17 cellular contexts compared by ENCODE assay signal in the genomic region with DNA sequence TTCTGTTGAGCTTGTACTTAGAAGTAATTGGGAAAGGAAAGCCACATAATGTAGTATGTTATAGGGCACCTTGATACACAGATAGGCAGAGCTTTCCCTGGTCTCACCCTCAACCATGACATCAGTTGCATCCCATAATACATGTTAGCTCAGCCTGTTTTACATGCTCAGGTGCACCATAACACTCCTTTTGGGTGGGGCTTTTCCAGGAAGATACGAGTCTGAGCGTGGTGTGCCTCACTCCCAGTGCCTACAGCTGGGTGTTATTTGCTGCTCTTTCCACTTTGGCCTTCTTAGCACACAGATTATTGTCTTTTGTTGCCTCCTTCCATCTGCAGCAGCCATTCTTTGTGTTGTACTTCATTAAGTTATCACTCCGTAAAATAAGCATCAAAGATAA. TPM values are rescaled to one million over a fixed set of nuclear protein-coding genes. Genes with fewer than 3 reads are reported as not detected.
A peak's percentile ranks its signal among the peaks of the same experiment; 100 is the strongest.
DNase-seq lines count a peak whose midpoint lies in the region; ATAC-seq, FAIRE-seq and TF ChIP-seq lines count a peak whose summit lies in the region.
"Had no signal": no experiment of that assay in that cellular context is flagged by ENCODE, and none has a peak within 500 bp of the region (broad histone marks: within the 10 kb centered on the region; RNA-seq: fewer than 3 reads in every experiment).

No MANE protein-coding gene starts in this region.

- H3K4me3 Mint-ChIP-seq in activated naive CD4-positive, alpha-beta T cell treated with anti-CD3 and anti-CD28 coated beads, Interleukin-2, amount 50 U/mL, for 24 hours, result no peak overlapping the region
- H3K4me3 Mint-ChIP-seq in WTC11, result no peak overlapping the region
- H3K4me3 Mint-ChIP-seq: stimulated activated memory B cell treated with anti-CD40 and anti-IgM and Interleukin-4, amounts not matched to agents 10 μg/mL and 1 μg/mL and 100 μg/mL, for 72 hours had no signal

- H3K79me2 ChIP-seq in keratinocyte (ENCODE audit: control insufficient read depth, insufficient read depth, low read length), result peaks cover 50% of the 10 kb centered on the region

- no peaks in the 10 kb centered on the region for H3K36me3 ChIP-seq in keratinocyte (ENCODE audit: control insufficient read depth in 2 of 2, extremely low read depth in 1 of 2, insufficient read depth in 2 of 2, low read length in 2 of 2)
- peaks cover 9% of the 10 kb centered on the region for H3K36me3 ChIP-seq in H7 (replicated peaks; ENCODE audit: control insufficient read depth, insufficient read depth, low read length)
- H3K36me3 ChIP-seq: pancreas, SJCRH30 had no signal

- no peak for TF ChIP-seq CTCF in WTC11 (IDR thresholded peaks at IDR 0.05)
- TF ChIP-seq CTCF in keratinocyte (optimal IDR thresholded peaks at IDR 0.05 in 1 of 3, IDR thresholded peaks at IDR 0.05 in 1 of 3, conservative IDR thresholded peaks at IDR 0.05 in 1 of 3; ENCODE audit: extremely low read depth in 1 of 3, insufficient read depth in 2 of 3, low read length in 3 of 3), result no peak

- H3K9ac ChIP-seq in keratinocyte (ENCODE audit: control insufficient read depth, extremely low read depth, insufficient read depth, low read length), result peak overlapping the region; percentile 3

- H3K4me1 ChIP-seq in keratinocyte (ENCODE audit: control insufficient read depth, extremely low read depth, insufficient read depth, low read length), result peaks cover 42% of the 10 kb centered on the region
- H3K4me1 ChIP-seq: Caco-2, pancreas had no signal

- CTCF ChIA-PET in WTC11 (lab: Charles Lee), result interaction anchor here (3.3 kb wide), 1 partner anchor 10 kb away, joined by 11 read pairs; no protein-coding TSS in a partner anchor

- H3K27me3 Mint-ChIP-seq in activated naive CD4-positive, alpha-beta T cell treated with anti-CD3 and anti-CD28 coated beads, Interleukin-2, amount 50 U/mL, for 24 hours, result no peaks in the 10 kb centered on the region
- no peaks in the 10 kb centered on the region for H3K27me3 Mint-ChIP-seq in WTC11 (ENCODE audit: low read depth)
- H3K27me3 Mint-ChIP-seq: stimulated activated memory B cell treated with anti-CD40 and anti-IgM and Interleukin-4, amounts not matched to agents 10 μg/mL and 1 μg/mL and 100 μg/mL, for 72 hours had no signal

- H3K4me1 Mint-ChIP-seq in activated naive CD4-positive, alpha-beta T cell treated with anti-CD3 and anti-CD28 coated beads, Interleukin-2, amount 50 U/mL, for 24 hours, result peaks cover 89% of the 10 kb centered on the region
- peaks cover 53% of the 10 kb centered on the region for H3K4me1 Mint-ChIP-seq in WTC11

- H3K4me2 ChIP-seq in keratinocyte (ENCODE audit: control insufficient read depth, extremely low read depth, insufficient read depth, low read depth, low read length), result peak overlapping the region; percentile 14

- ATAC-seq in activated naive CD4-positive, alpha-beta T cell treated with anti-CD3 and anti-CD28 coated beads, Interleukin-2, amount 50 U/mL, for 72 hours, result no peak
- ATAC-seq in WTC11, result no peak
- no peak for ATAC-seq in GM18907 (IDR thresholded peaks at IDR 0.05; ENCODE audit: unreplicated experiment)
- ATAC-seq in HG02884 (IDR thresholded peaks at IDR 0.05; ENCODE audit: unreplicated experiment), result no peak
- ATAC-seq: GM12878; stimulated activated memory B cell treated with anti-CD40 and anti-IgM and Interleukin-4, amounts not matched to agents 10 μg/mL and 1 μg/mL and 100 μg/mL, for 72 hours had no signal

- no peak overlapping the region for H2AFZ ChIP-seq in keratinocyte (ENCODE audit: control insufficient read depth, low read length)

- POLR2A ChIA-PET in WTC11 (lab: Charles Lee), result interaction anchor here (0.6 kb wide), 1 partner anchor 29 kb away, joined by 8 read pairs; no protein-coding TSS in a partner anchor

- peak overlapping the region; percentile 30 for H3K27ac ChIP-seq in keratinocyte (ENCODE audit: control insufficient read depth, insufficient read depth, low read length)
- H3K27ac ChIP-seq: pancreas, SJCRH30 had no signal

- peaks cover 5% of the 10 kb centered on the region for H3K36me3 Mint-ChIP-seq in activated naive CD4-positive, alpha-beta T cell treated with anti-CD3 and anti-CD28 coated beads, Interleukin-2, amount 50 U/mL, for 24 hours
- H3K36me3 Mint-ChIP-seq in activated naive CD4-positive, alpha-beta T cell treated with anti-CD3 and anti-CD28 coated beads, Interleukin-2, amount 50 U/mL, for 72 hours, result peaks cover 11 to 20% of the 10 kb centered on the region in 2 donors
- H3K36me3 Mint-ChIP-seq in WTC11, result no peaks in the 10 kb centered on the region

- no peaks in the 10 kb centered on the region for H3K9me3 ChIP-seq in keratinocyte (ENCODE audit: control insufficient read depth, low read depth, low read length)
- H3K9me3 ChIP-seq: Caco-2, pancreas, SJCRH30 had no signal

- H3K27me3 ChIP-seq in keratinocyte (ENCODE audit: control insufficient read depth, extremely low read depth, insufficient read depth, low read length), result no peaks in the 10 kb centered on the region
- H3K27me3 ChIP-seq in H7 (ENCODE audit: control insufficient read depth, insufficient read depth, low read length), result no peaks in the 10 kb centered on the region
- H3K27me3 ChIP-seq: pancreas, SJCRH30 had no signal

- no peak for DNase-seq in activated naive CD4-positive, alpha-beta T cell treated with anti-CD3 and anti-CD28 coated beads, Interleukin-2, amount 50 U/mL, for 72 hours (ENCODE audit: low spot score in 2 of 2)
- no peak for DNase-seq in WTC11 (ENCODE audit: low spot score)
- DNase-seq in keratinocyte (ENCODE audit: low read depth, low spot score), result no peak
- DNase-seq in H7, result no peak
- no peak for DNase-seq in HuH-7 (ENCODE audit: low spot score)
- DNase-seq: Caco-2, foreskin melanocyte, left ventricle myocardium superior, SJCRH30, T1000 had no signal

- no peaks in the 10 kb centered on the region for H3K9me1 ChIP-seq in keratinocyte (ENCODE audit: control insufficient read depth, extremely low read depth, insufficient read depth, low read length)

- H4K20me1 ChIP-seq in keratinocyte (ENCODE audit: control insufficient read depth, extremely low read depth, insufficient read depth, low read length), result no peaks in the 10 kb centered on the region

- H3K27ac Mint-ChIP-seq in activated naive CD4-positive, alpha-beta T cell treated with anti-CD3 and anti-CD28 coated beads, Interleukin-2, amount 50 U/mL, for 24 hours, result peak overlapping the region; percentile 4
- peak overlapping the region in 1 of 2 donors; percentile 44 for H3K27ac Mint-ChIP-seq in activated naive CD4-positive, alpha-beta T cell treated with anti-CD3 and anti-CD28 coated beads, Interleukin-2, amount 50 U/mL, for 72 hours
- peak overlapping the region; percentile 79 for H3K27ac Mint-ChIP-seq in WTC11
- H3K27ac Mint-ChIP-seq: stimulated activated memory B cell treated with anti-CD40 and anti-IgM and Interleukin-4, amounts not matched to agents 10 μg/mL and 1 μg/mL and 100 μg/mL, for 72 hours had no signal

- peak; percentile 82 for FAIRE-seq in keratinocyte (lab: Jason Lieb, UNC)
- FAIRE-seq: GM12878, pancreas, urothelium cell line had no signal

- H3K9me3 Mint-ChIP-seq in activated naive CD4-positive, alpha-beta T cell treated with anti-CD3 and anti-CD28 coated beads, Interleukin-2, amount 50 U/mL, for 24 hours, result no peaks in the 10 kb centered on the region
- no peaks in the 10 kb centered on the region for H3K9me3 Mint-ChIP-seq in activated naive CD4-positive, alpha-beta T cell treated with anti-CD3 and anti-CD28 coated beads, Interleukin-2, amount 50 U/mL, for 72 hours
- no peaks in the 10 kb centered on the region for H3K9me3 Mint-ChIP-seq in WTC11
- H3K9me3 Mint-ChIP-seq: stimulated activated memory B cell treated with anti-CD40 and anti-IgM and Interleukin-4, amounts not matched to agents 10 μg/mL and 1 μg/mL and 100 μg/mL, for 72 hours had no signal

- dilution Hi-C loops in keratinocyte (cut with MboI; ENCODE audit: extremely low pct_ligation_motif_present, low sequenced_read_pairs), result no loop called here

- H3K4me3 ChIP-seq in keratinocyte (ENCODE audit: control insufficient read depth in 2 of 3, extremely low read depth in 1 of 3, insufficient read depth in 2 of 3, low read depth in 1 of 3, low read length in 3 of 3) (no peak overlapping the region), H7 (ENCODE audit: insufficient read depth, low read depth, low read length) (no peak overlapping the region)
- H3K4me3 ChIP-seq: GM12878, pancreas, SJCRH30 had no signal

TF ChIP-seq in WTC11, 78 proteins besides CTCF, POLR2A, EP300 and RAD21 (continues in another document):
- no peak for TF ChIP-seq SOX15 (CRISPR knock-in tag; IDR thresholded peaks at IDR 0.05)
- TF ChIP-seq, protein P1, sequence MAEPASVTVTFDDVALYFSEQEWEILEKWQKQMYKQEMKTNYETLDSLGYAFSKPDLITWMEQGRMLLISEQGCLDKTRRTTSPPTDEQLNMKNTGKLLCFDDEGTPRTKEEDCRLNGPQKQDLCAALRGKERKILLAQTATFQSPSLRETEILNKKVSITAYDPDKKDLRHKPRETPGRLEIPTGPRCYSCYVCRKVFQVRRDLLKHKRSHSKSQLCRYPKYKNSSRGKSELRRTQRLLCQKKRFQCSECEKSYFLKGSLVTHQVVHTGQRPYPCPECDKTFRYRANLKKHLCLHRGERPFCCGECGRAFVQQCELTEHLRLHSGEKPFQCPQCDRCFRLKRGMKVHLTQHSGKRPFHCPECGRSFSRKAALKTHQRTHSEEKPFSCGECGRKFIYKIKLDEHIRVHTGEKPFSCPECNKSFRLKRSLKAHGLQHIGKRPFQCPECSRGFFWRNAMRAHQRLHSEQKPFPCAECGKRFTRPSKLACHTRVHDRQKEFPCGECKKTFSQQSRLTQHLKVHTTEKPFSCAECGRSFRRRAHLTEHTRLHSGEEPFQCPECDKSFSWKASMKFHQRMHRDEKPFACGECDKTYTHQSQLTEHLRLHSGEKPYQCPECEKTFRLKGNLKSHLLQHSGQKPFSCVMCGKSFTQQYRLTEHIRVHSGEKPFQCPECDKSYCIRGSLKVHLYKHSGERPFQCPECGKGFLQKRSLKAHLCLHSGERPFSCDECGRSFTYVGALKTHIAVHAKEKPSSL (CRISPR knock-in tag; conservative IDR thresholded peaks at IDR 0.05), result no peak
- no peak for TF ChIP-seq FOXJ3 (CRISPR knock-in tag; IDR thresholded peaks at IDR 0.05; ENCODE audit: borderline replicate concordance)
- TF ChIP-seq ZNF396 (CRISPR knock-in tag; IDR thresholded peaks at IDR 0.05; ENCODE audit: borderline replicate concordance), result no peak
- no peak for TF ChIP-seq NR2C2 (CRISPR knock-in tag; IDR thresholded peaks at IDR 0.05)

RNA-seq across cellular contexts. Expression of a gene that starts 11.9 kb away (rescaled TPM):
- 10 to 100 TPM; 44.0 to 46.2 TPM for total RNA-seq in activated naive CD4-positive, alpha-beta T cell treated with anti-CD3 and anti-CD28 coated beads, Interleukin-2, amount 50 U/mL, for 72 hours
- total RNA-seq in WTC11 (2021), result 28.8 to 57.3 TPM (median 31.4 TPM) in 3 replicates
- 13.3 to 26.8 TPM (median 25.0 TPM) in 3 replicates for polyA plus RNA-seq in keratinocyte
- polyA plus RNA-seq in keratinocyte (2011; ENCODE audit: low read depth), result 29.0 TPM
- 15.7 and 22.9 TPM in 2 replicates for polyA plus RNA-seq in keratinocyte (2011; cell fraction: cytosol; rRNA removed)
- polyA plus RNA-seq in keratinocyte (2011; cell fraction: nucleus; rRNA removed), result 14.3 and 15.3 TPM in 2 replicates
- polyA plus RNA-seq in keratinocyte (2012; ENCODE audit: low replicate concordance), result 18.0 and 20.9 TPM in 2 replicates
- 14.6 to 36.1 TPM (median 21.8 TPM) in 3 replicates for polyA minus RNA-seq in keratinocyte
- 28.2 TPM for polyA minus RNA-seq in keratinocyte (2011; cell fraction: cytosol; rRNA and poly(A)+ RNA removed)
- 17.8 and 35.6 TPM in 2 replicates for polyA minus RNA-seq in keratinocyte (2011; cell fraction: nucleus; rRNA and poly(A)+ RNA removed)
- total RNA-seq in H7 (2014; rRNA removed; shearing (Covaris generic)), result 16.2 and 17.4 TPM in 2 replicates
